Comparison of ENCODE assay signal across 19 cellular contexts in genomic region chr20:49993301-49993751, GRCh38. TPM values are rescaled to one million over a fixed set of nuclear protein-coding genes. Genes with fewer than 3 reads are reported as not detected.
DNase-seq lines count a peak whose midpoint lies in the region; ATAC-seq and TF ChIP-seq lines count a peak whose summit lies in the region.
"Had no signal": no experiment of that assay in that cellular context is flagged by ENCODE, and none has a peak within 500 bp of the region (broad histone marks: within the 10 kb centered on the region; RNA-seq: fewer than 3 reads in every experiment).

No MANE protein-coding gene starts in this region.

- H3K36me3 ChIP-seq in sigmoid colon = no peaks in the 10 kb centered on the region
- H3K36me3 ChIP-seq: Peyer's patch, uterus had no signal

- no peaks in the 10 kb centered on the region for H3K9me3 ChIP-seq in sigmoid colon
- H3K9me3 ChIP-seq: Peyer's patch, uterus had no signal

- H3K4me3 ChIP-seq in fibroblast of pulmonary artery (replicated peaks; ENCODE audit: low read depth, low read length) = no peak overlapping the region
- H3K4me3 ChIP-seq in sigmoid colon = no peak overlapping the region
- H3K4me3 ChIP-seq in coronary artery = no peak overlapping the region
- H3K4me3 ChIP-seq: Peyer's patch, uterus had no signal

- peaks cover 0 to 27% (median 25%) of the 10 kb centered on the region in 4 donors for H3K4me1 ChIP-seq in sigmoid colon

- TF ChIP-seq POLR2A in sigmoid colon (IDR thresholded peaks at IDR 0.05) = no peak

- in situ Hi-C loops in SK-MEL-5 (cut with HindIII; ENCODE audit: low pct_unique_long_range_greater_than_20kb, low sequenced_read_pairs) = no loop called here

- TF ChIP-seq EP300 in sigmoid colon (IDR thresholded peaks at IDR 0.05) = no peak

- no peak for TF ChIP-seq CTCF in fibroblast of pulmonary artery (IDR thresholded peaks at IDR 0.05; ENCODE audit: low read length, missing control alignments)
- TF ChIP-seq CTCF in sigmoid colon (IDR thresholded peaks at IDR 0.05) = no peak
- no peak for TF ChIP-seq CTCF in coronary artery (IDR thresholded peaks at IDR 0.05)

- H3K27ac ChIP-seq in sigmoid colon (no peak overlapping the region), coronary artery (no peak overlapping the region)
- H3K27ac ChIP-seq: Peyer's patch, uterus had no signal

- WGBS in sigmoid colon, 2 donors = 51 to 77% methylated on average over 6 of the region's 6 CpGs

- intact Hi-C loops in sigmoid colon (cut with DNase I) = no loop called here

- DNase-seq in AML-193 (lab: John Stamatoyannopoulos, UW) (peak; percentile 46 to 62), Kasumi-1 (lab: John Stamatoyannopoulos, UW) (peak; percentile 89 to 91), SK-MEL-5 (ENCODE audit: low read depth, low spot score) (peak; percentile 42), fibroblast of pulmonary artery (ENCODE audit: low read depth) (peak; percentile 44), sigmoid colon (no peak), left lobe of liver (ENCODE audit: low spot score) (no peak), mucosa of gallbladder (ENCODE audit: low spot score) (no peak), coronary artery (ENCODE audit: low spot score) (no peak)
- DNase-seq: activated CD4-positive, CD25-positive, alpha-beta regulatory T cell treated with anti-CD3 and anti-CD28 coated beads, Interleukin-2, amount 50 U/mL, for 72 hours; activated naive CD4-positive, alpha-beta T cell treated with Interleukin-2 at 50 U/mL for 16 hours; CD8-positive, alpha-beta memory T cell; cortex of kidney; mesenchymal stem cell; NCI-H2029 treated with DMSO at 0.1 percent for 48 hours; NCI-H510A; Peyer's patch; T-helper 1 cell; uterus had no signal

- no peaks in the 10 kb centered on the region for H3K27me3 ChIP-seq in sigmoid colon
- H3K27me3 ChIP-seq: Peyer's patch, uterus had no signal

- no peak for ATAC-seq in left lobe of liver

RNA-seq across cellular contexts. Expression of gene SNAI1, which starts 10.5 kb away (rescaled TPM):
- 0.13 and 0.40 TPM in 2 replicates for total RNA-seq in SK-MEL-5 (2014; rRNA removed; shearing (Covaris generic))
- 0.48 and 1.8 TPM in 2 replicates for polyA plus RNA-seq in SK-MEL-5 (2015; cell fraction: cytosol; rRNA removed)
- polyA plus RNA-seq in SK-MEL-5 (2015; cell fraction: nucleus; rRNA removed) = 1.1 and 2.5 TPM in 2 replicates
- total RNA-seq in sigmoid colon (1 to 10 TPM; 1.1 to 2.6 (median 1.8) TPM), left lobe of liver (0.75 TPM), mucosa of gallbladder (3.2 TPM)
- 1 to 10 TPM in 1 of 3 donors, under 1 TPM in 2; 0.60 to 2.9 (median 0.69) TPM for polyA plus RNA-seq in sigmoid colon
- total RNA-seq: LHCN-M2 had no signal

RNA-seq across cellular contexts. Expression of gene RNF114, which starts 57.1 kb away (rescaled TPM):
- total RNA-seq in SK-MEL-5 (2014; rRNA removed; shearing (Covaris generic)) = 85.0 and 90.6 TPM in 2 replicates
- polyA plus RNA-seq in SK-MEL-5 (2015; cell fraction: cytosol; rRNA removed) = 128 and 182 TPM in 2 replicates
- polyA plus RNA-seq in SK-MEL-5 (2015; cell fraction: nucleus; rRNA removed) = 123 and 126 TPM in 2 replicates
- 100 to 1,000 TPM; 121 to 151 (median 136) TPM for total RNA-seq in sigmoid colon
- 10 to 100 TPM; 59.5 to 61.7 (median 61.0) TPM for polyA plus RNA-seq in sigmoid colon
- total RNA-seq in left lobe of liver = 42.6 TPM
- total RNA-seq in mucosa of gallbladder = 78.8 TPM

Comparison
In these comparisons a context has a peak if more than half of its experiments do, and no peak if none do; other contexts are left out.
1. DNase-seq: peak in AML-193 (2 of 2), Kasumi-1 (2 of 2), SK-MEL-5 (single experiment) and fibroblast of pulmonary artery (single experiment); none in sigmoid colon (single experiment), left lobe of liver (single experiment), mucosa of gallbladder (single experiment) and coronary artery (single experiment).